Comparison of ENCODE assay signal across 29 cellular contexts in genomic region chr4:76698141-76698540, GRCh38.
"Had no signal": no experiment of that assay in that cellular context is flagged by ENCODE, and none has a peak within 500 bp of the region (broad histone marks: within the 10 kb centered on the region; RNA-seq: fewer than 3 reads in every experiment).

No MANE protein-coding gene starts in this region.

- H3K4me1 ChIP-seq: breast epithelium had no signal

- DNase-seq: activated CD4-positive, alpha-beta memory T cell treated with anti-CD3 and anti-CD28 coated beads for 36 hours; activated CD4-positive, alpha-beta T cell treated with anti-CD3 and anti-CD28 coated beads for 48 hours; activated CD4-positive, CD25-positive, alpha-beta regulatory T cell treated with anti-CD3 and anti-CD28 coated beads, Interleukin-2, amount 50 U/mL, for 72 hours; activated CD8-positive, alpha-beta memory T cell treated with anti-CD3 and anti-CD28 coated beads for 24 hours; activated effector memory CD4-positive, alpha-beta T cell treated with anti-CD3 and anti-CD28 coated beads, Interleukin-2, amount 50 U/mL, for 16 hours; activated naive CD4-positive, alpha-beta T cell treated with anti-CD3 and anti-CD28 coated beads for 36 hours; activated naive CD8-positive, alpha-beta T cell treated with anti-CD3 and anti-CD28 coated beads for 36 hours; activated T-cell treated with anti-CD3 and anti-CD28 coated beads, Interleukin-2, amount 50 U/mL, for 4 hours; aorta; caudate nucleus; colonic mucosa; NCI-H1048; NCI-H187 treated with DMSO at 0.1 percent for 48 hours; NCI-H2081 treated with DMSO at 0.1 percent for 48 hours; NCI-H2171; NCI-H2227 treated with DMSO at 0.1 percent for 48 hours; NCI-H446 treated with DMSO at 0.1 percent for 48 hours; NCI-H524 treated with DMSO at 0.1 percent for 48 hours; NCI-H748 treated with DMSO at 0.1 percent for 48 hours; NK-92 treated with Interleukin-12 subunit alpha and Interleukin-12 subunit beta, amount 100 ng/mL, for 24 hours; OCI-M1; RPMI8226 had no signal

- H3K36me3 Mint-ChIP-seq: activated CD4-positive, alpha-beta memory T cell treated with anti-CD3 and anti-CD28 coated beads for 36 hours; activated naive CD8-positive, alpha-beta T cell treated with anti-CD3 and anti-CD28 coated beads for 36 hours; WTC11 had no signal

- H3K4me3 ChIP-seq: breast epithelium, colonic mucosa, SJSA1 had no signal

- H3K27ac Mint-ChIP-seq: activated CD4-positive, alpha-beta memory T cell treated with anti-CD3 and anti-CD28 coated beads for 36 hours; activated naive CD4-positive, alpha-beta T cell treated with anti-CD3 and anti-CD28 coated beads for 36 hours had no signal

- ATAC-seq: activated T-cell treated with anti-CD3 and anti-CD28 coated beads, Interleukin-2, amount 50 U/mL, for 4 hours; Panc1; Right ventricle myocardium inferior; SK-N-SH treated with all-trans-retinoic acid at 6 μM for 48 hours; WTC11 had no signal

- H3K27ac ChIP-seq: breast epithelium, colonic mucosa, SJSA1 had no signal

- H3K9me3 ChIP-seq: breast epithelium, colonic mucosa, SJSA1 had no signal

- H3K27me3 ChIP-seq: breast epithelium, colonic mucosa, SJSA1 had no signal

- H3K4me3 Mint-ChIP-seq: activated CD4-positive, alpha-beta memory T cell treated with anti-CD3 and anti-CD28 coated beads for 36 hours; activated naive CD4-positive, alpha-beta T cell treated with anti-CD3 and anti-CD28 coated beads for 36 hours; activated naive CD8-positive, alpha-beta T cell treated with anti-CD3 and anti-CD28 coated beads for 36 hours; activated T-cell treated with anti-CD3 and anti-CD28 coated beads, Interleukin-2, amount 50 U/mL, for 4 hours; T-helper 1 cell treated with Interleukin-12 subunit alpha and Interleukin-12 subunit beta and Interleukin-4 antibody, amounts not matched to agents 30 μg/mL and 1 μg/mL, for 36 hours had no signal

- H3K9me3 Mint-ChIP-seq: activated CD4-positive, alpha-beta memory T cell treated with anti-CD3 and anti-CD28 coated beads for 36 hours; activated naive CD4-positive, alpha-beta T cell treated with anti-CD3 and anti-CD28 coated beads for 36 hours; activated naive CD8-positive, alpha-beta T cell treated with anti-CD3 and anti-CD28 coated beads for 36 hours; activated T-cell treated with anti-CD3 and anti-CD28 coated beads, Interleukin-2, amount 50 U/mL, for 4 hours; T-helper 1 cell treated with Interleukin-12 subunit alpha and Interleukin-12 subunit beta and Interleukin-4 antibody, amounts not matched to agents 30 μg/mL and 1 μg/mL, for 36 hours; WTC11 had no signal

- H3K36me3 ChIP-seq: breast epithelium, colonic mucosa, SJSA1 had no signal
